Comparison of ENCODE assay signal across 8 cellular contexts in genomic region chr4:163755013-163755412, GRCh38.
DNase-seq lines count a peak whose midpoint lies in the region; ATAC-seq and TF ChIP-seq lines count a peak whose summit lies in the region.

No MANE protein-coding gene starts in this region.

- TF ChIP-seq CTCF in WERI-Rb-1 (IDR thresholded peaks at IDR 0.05; ENCODE audit: low read depth, low read length) (peak; percentile 33; the same call in 1 of the 2 replicates), prostate gland (IDR thresholded peaks at IDR 0.05) (no peak)

- H3K4me1 ChIP-seq in prostate gland (replicated peaks) = no peaks in the 10 kb centered on the region

- 42% methylated on average over 3 of the region's 3 CpGs for WGBS in prostate gland

- intact Hi-C loops in prostate gland (cut with DNase I) = no loop called here

- H3K27me3 ChIP-seq in WERI-Rb-1 (ENCODE audit: insufficient read depth, low read depth, severe bottlenecking) = no peaks in the 10 kb centered on the region
- no peaks in the 10 kb centered on the region for H3K27me3 ChIP-seq in prostate gland (replicated peaks; ENCODE audit: insufficient read depth)

- no peaks in the 10 kb centered on the region for H3K36me3 ChIP-seq in WERI-Rb-1
- H3K36me3 ChIP-seq in prostate gland = no peaks in the 10 kb centered on the region

- no peak for TF ChIP-seq POLR2A in prostate gland (IDR thresholded peaks at IDR 0.05)

- DNase-seq in COR-L47 (lab: John Stamatoyannopoulos, UW) (peak; percentile 19), WERI-Rb-1 (peak; percentile 27), skeletal muscle cell (ENCODE audit: low read depth) (peak; percentile 9), prostate gland (ENCODE audit: low spot score) (no peak)
- no peak for DNase-seq in activated CD4-positive, alpha-beta T cell treated with anti-CD3 and anti-CD28 coated beads, Interleukin-2, amount 50 U/mL, for 4 hours
- DNase-seq in effector CD8-positive, alpha-beta T cell (lab: John Stamatoyannopoulos, UW) = no peak

- H3K27ac ChIP-seq in WERI-Rb-1 (no peak overlapping the region), prostate gland (no peak overlapping the region)

- H3K9me3 ChIP-seq in WERI-Rb-1 (ENCODE audit: severe bottlenecking) (no peaks in the 10 kb centered on the region), prostate gland (no peaks in the 10 kb centered on the region)

- ATAC-seq in GM19467 (IDR thresholded peaks at IDR 0.05; ENCODE audit: unreplicated experiment) (peak; percentile 52), HG03520 (IDR thresholded peaks at IDR 0.05; ENCODE audit: unreplicated experiment) (peak; percentile 45)

- no peak overlapping the region for H3K4me3 ChIP-seq in WERI-Rb-1 (ENCODE audit: low read depth, low read length)
- H3K4me3 ChIP-seq in skeletal muscle cell (ENCODE audit: low read depth, low read length) = no peak overlapping the region
- no peak overlapping the region for H3K4me3 ChIP-seq in prostate gland

Comparison
In these comparisons a context has a peak if more than half of its experiments do, and no peak if none do; other contexts are left out.
1. DNase-seq: peak in COR-L47 (single experiment), WERI-Rb-1 (single experiment) and skeletal muscle cell (single experiment); none in activated CD4-positive, alpha-beta T cell treated with anti-CD3 and anti-CD28 coated beads, Interleukin-2, amount 50 U/mL, for 4 hours (0 of 2), effector CD8-positive, alpha-beta T cell (single experiment) and prostate gland (single experiment).